ENCODE assay signal across 8 cellular contexts in the genomic region with DNA sequence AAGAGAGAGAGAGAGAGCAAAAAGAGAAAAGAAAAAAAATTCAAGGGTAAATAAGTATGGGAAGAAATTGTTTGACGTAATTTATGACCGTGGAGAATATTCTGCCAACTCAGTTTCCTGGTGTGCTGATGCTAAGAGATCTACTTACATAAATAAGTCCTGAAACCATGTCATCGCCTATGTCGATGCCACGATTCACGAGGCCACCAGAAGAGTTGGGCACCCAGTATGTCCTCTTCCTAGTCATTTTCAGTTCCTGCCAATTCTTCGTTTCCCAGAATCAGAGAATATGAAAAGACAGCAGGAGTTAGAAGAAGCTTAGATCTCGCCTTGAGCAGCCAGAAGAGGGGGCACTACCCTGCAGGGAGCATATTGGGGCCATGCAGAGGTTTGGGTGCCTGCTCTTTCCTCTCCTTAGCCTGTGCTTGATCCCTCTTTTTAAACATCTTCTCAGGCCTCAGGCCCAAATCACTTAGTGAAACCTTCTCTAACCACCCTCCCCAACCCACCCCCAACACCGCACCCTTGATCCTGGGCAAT. TPM values are rescaled to one million over a fixed set of nuclear protein-coding genes. Genes with fewer than 3 reads are reported as not detected.
DNase-seq lines count a peak whose midpoint lies in the region; ATAC-seq and TF ChIP-seq lines count a peak whose summit lies in the region.

No MANE protein-coding gene starts in this region.

- peaks cover 10% of the 10 kb centered on the region for H3K27me3 Mint-ChIP-seq in brain

- H3K4me3 Mint-ChIP-seq in brain = no peak overlapping the region

- no peaks in the 10 kb centered on the region for H3K36me3 Mint-ChIP-seq in brain

- DNase-seq in activated CD4-positive, CD25-positive, alpha-beta regulatory T cell (lab: John Stamatoyannopoulos, UW) = no peak
- DNase-seq in RKO (ENCODE audit: low spot score) (peak; percentile 37), mucosa of descending colon (peak in 1 of 3 donors; percentile 44), NCI-H1436 (lab: John Stamatoyannopoulos, UW) (no peak)

- H3K9me3 ChIP-seq in mucosa of descending colon = no peaks in the 10 kb centered on the region

- TF ChIP-seq CTCF in brain (conservative IDR thresholded peaks at IDR 0.05) (peak; percentile 59 to 70), mucosa of descending colon (IDR thresholded peaks at IDR 0.05) (no peak)

- peak; percentile 52 to 63 for ATAC-seq in activated CD4-positive, CD25-positive, alpha-beta regulatory T cell treated with anti-CD3 and anti-CD28 coated beads, Interleukin-2, amount 50 U/mL, for 24 hours
- peak; percentile 66 for ATAC-seq in HG02759 (IDR thresholded peaks at IDR 0.05; ENCODE audit: unreplicated experiment)
- ATAC-seq in mucosa of descending colon = peak; percentile 55
- ATAC-seq in GM18858 (IDR thresholded peaks at IDR 0.05; ENCODE audit: unreplicated experiment) = no peak

- H3K27ac Mint-ChIP-seq in brain = no peak overlapping the region

- no peaks in the 10 kb centered on the region for H3K36me3 ChIP-seq in mucosa of descending colon (ENCODE audit: low read depth)

- no peaks in the 10 kb centered on the region for H3K9me3 Mint-ChIP-seq in brain

- intact Hi-C loops in mucosa of descending colon (cut with DNase I, micrococcal nuclease) = no loop called here

- H3K4me1 ChIP-seq in mucosa of descending colon (ENCODE audit: low read depth) = no peaks in the 10 kb centered on the region

- H3K4me1 Mint-ChIP-seq in brain = no peaks in the 10 kb centered on the region

- no peak overlapping the region for H3K4me3 ChIP-seq in mucosa of descending colon

RNA-seq across cellular contexts. Expression of a gene that starts 12.4 kb away (rescaled TPM):
- 31.0 TPM for polyA plus RNA-seq in brain (ENCODE audit: insufficient read depth, low read depth, low replicate concordance)
- 10 to 100 TPM; 55.8 to 80.4 (median 68.4) TPM for total RNA-seq in mucosa of descending colon

RNA-seq across cellular contexts. Expression of a gene that starts 15.6 kb away (rescaled TPM):
- 0.37 TPM for polyA plus RNA-seq in brain (ENCODE audit: insufficient read depth, low read depth, low replicate concordance)
- under 1 TPM; 0.32 to 0.35 (median 0.34) TPM for total RNA-seq in mucosa of descending colon
